21 cellular contexts compared by ENCODE assay signal in the genomic region with DNA sequence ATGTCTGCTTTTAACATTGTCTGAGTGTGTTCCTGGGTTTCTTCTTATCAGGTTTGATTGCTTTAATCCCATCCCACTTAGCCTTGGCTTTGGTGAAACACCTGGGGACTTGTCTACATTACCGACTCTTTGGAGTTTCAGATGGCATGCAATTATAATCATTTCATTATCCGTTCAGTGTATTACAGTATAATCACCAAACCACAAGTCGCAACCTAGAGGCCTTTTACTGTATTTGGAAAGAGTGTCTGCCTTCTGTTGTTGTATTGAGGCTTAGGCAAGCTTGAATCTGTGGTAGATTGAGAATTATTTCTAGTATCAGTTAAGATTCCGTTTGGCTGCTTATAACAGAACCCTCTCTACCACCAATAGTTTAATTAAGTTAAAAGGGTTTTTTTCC.
A peak's percentile ranks its signal among the peaks of the same experiment; 100 is the strongest.
DNase-seq lines count a peak whose midpoint lies in the region; FAIRE-seq and TF ChIP-seq lines count a peak whose summit lies in the region.
"Had no signal": no experiment of that assay in that cellular context is flagged by ENCODE, and none has a peak within 500 bp of the region (broad histone marks: within the 10 kb centered on the region; RNA-seq: fewer than 3 reads in every experiment).

No MANE protein-coding gene starts in this region.

- peaks cover 0 to 15% (median 13%) of the 10 kb centered on the region in 4 donors for H3K4me1 ChIP-seq in transverse colon
- H3K4me1 ChIP-seq: SJSA1 had no signal

- H3K36me3 ChIP-seq in WERI-Rb-1 (peaks cover 7% of the 10 kb centered on the region; the same call in 1 of the 2 replicates), transverse colon (no peaks in the 10 kb centered on the region)
- H3K36me3 ChIP-seq: SJSA1 had no signal

- no peaks in the 10 kb centered on the region for H3K9me3 ChIP-seq in WERI-Rb-1 (ENCODE audit: severe bottlenecking)
- no peaks in the 10 kb centered on the region for H3K9me3 ChIP-seq in transverse colon
- H3K9me3 ChIP-seq: SJSA1 had no signal

- H3K27me3 ChIP-seq in WERI-Rb-1 (ENCODE audit: insufficient read depth, low read depth, severe bottlenecking): no peaks in the 10 kb centered on the region
- no peaks in the 10 kb centered on the region for H3K27me3 ChIP-seq in transverse colon
- H3K27me3 ChIP-seq: SJSA1 had no signal

- no peak for TF ChIP-seq POLR2A in transverse colon (IDR thresholded peaks at IDR 0.05)

- TF ChIP-seq EP300 in transverse colon (IDR thresholded peaks at IDR 0.05; ENCODE audit: low read depth): no peak

- no peak for DNase-seq in D721Med (ENCODE audit: insufficient read length, low spot score)
- DNase-seq in NCI-H146 (lab: John Stamatoyannopoulos, UW): peak; percentile 55
- peak; percentile 42 for DNase-seq in WERI-Rb-1
- DNase-seq in iris pigment epithelial cell (ENCODE audit: low read depth): peak; percentile 58
- DNase-seq in activated CD4-positive, alpha-beta T cell treated with anti-CD3 and anti-CD28 coated beads for 48 hours: no peak
- no peak for DNase-seq in transverse colon
- DNase-seq in GDM1 (lab: John Stamatoyannopoulos, UW): no peak
- DNase-seq in MV-4-11 (lab: John Stamatoyannopoulos, UW): no peak
- DNase-seq: activated CD4-positive, alpha-beta T cell treated with anti-CD3 and anti-CD28 coated beads for 36 hours; activated gamma-delta T cell treated with Interleukin-2 at 50 U/mL for 16 hours; Calu3; cortex of kidney; GF-D8; KBM-7; NCI-H1092 treated with DMSO at 0.1 percent for 48 hours; NCI-H510A treated with DMSO at 0.1 percent for 48 hours; small intestine had no signal

- peak; percentile 92 for FAIRE-seq in D721Med (lab: Jason Lieb, UNC)
- FAIRE-seq: GM12891, small intestine had no signal

- in situ Hi-C loops in transverse colon (cut with MboI; ENCODE audit: low pct_ligation_motif_present in 1 of 4, low pct_unique_long_range_greater_than_20kb in 1 of 4, low sequenced_read_pairs in 3 of 4): no loop called here

- H3K27ac ChIP-seq in WERI-Rb-1 (peak overlapping the region; percentile 51), transverse colon (no peak overlapping the region)
- H3K27ac ChIP-seq: SJSA1 had no signal

- intact Hi-C loops in transverse colon (cut with DNase I; ENCODE audit: low total_unique reads): no loop called here

- no peak for TF ChIP-seq CTCF in D721Med (IDR thresholded peaks at IDR 0.05; ENCODE audit: insufficient read depth, missing control alignments)
- TF ChIP-seq CTCF in WERI-Rb-1 (IDR thresholded peaks at IDR 0.05; ENCODE audit: low read depth, low read length): no peak
- no peak for TF ChIP-seq CTCF in transverse colon (IDR thresholded peaks at IDR 0.05)

- WGBS in transverse colon (ENCODE audit: low coverage in 1 of 2), 2 donors: 57 to 80% methylated on average over 4 of the region's 4 CpGs

- H3K4me3 ChIP-seq in WERI-Rb-1 (ENCODE audit: low read depth, low read length): no peak overlapping the region
- H3K4me3 ChIP-seq in transverse colon: no peak overlapping the region
- H3K4me3 ChIP-seq: GM23338, lung, SJSA1 had no signal

Comparison
In these comparisons a context has a peak if more than half of its experiments do, and no peak if none do; other contexts are left out.
1. DNase-seq: peak in NCI-H146 (single experiment), WERI-Rb-1 (single experiment) and iris pigment epithelial cell (single experiment); none in D721Med (single experiment), activated CD4-positive, alpha-beta T cell treated with anti-CD3 and anti-CD28 coated beads for 48 hours (single experiment), transverse colon (single experiment), GDM1 (single experiment) and MV-4-11 (single experiment).